Comparison of ENCODE assay signal across 8 cellular contexts in genomic region chr1:27772932-27773731, GRCh38. TPM values are rescaled to one million over a fixed set of nuclear protein-coding genes. Genes with fewer than 3 reads are reported as not detected.
DNase-seq lines count a peak whose midpoint lies in the region; ATAC-seq and TF ChIP-seq lines count a peak whose summit lies in the region.

TSS of gene STX12 (plus strand) at chr1:27773219. CDS start at chr1:27773308, 89 bp downstream.

- DNase-seq in AG08395 (ENCODE audit: low spot score) (peak; percentile 100), NCI-H345 (lab: John Stamatoyannopoulos, UW) (peak; percentile 99), activated B cell treated with CpG ODN at 0.5 μM for 24 hours (peak; percentile 97), caudate nucleus (lab: John Stamatoyannopoulos, UW) (peak; percentile 63 to 99 (median 97)), iPS-NIHi7 (ENCODE audit: extremely low spot score) (peak; percentile 100), smooth muscle cell of the brain vasculature (ENCODE audit: low read depth, low spot score) (peak; percentile 98)

- H3K9me3 Mint-ChIP-seq in activated B cell treated with CpG ODN at 0.5 μM for 24 hours: no peaks in the 10 kb centered on the region

- TF ChIP-seq POLR2A in GM18951 (IDR thresholded peaks at IDR 0.05; ENCODE audit: extremely low read depth, insufficient read depth, insufficient read length): peak; percentile 92

- TF ChIP-seq CTCF in activated B cell treated with CpG ODN at 0.5 μM for 24 hours (IDR thresholded peaks at IDR 0.05): no peak

- peak within 1 kb of the TSS; percentile 93 for H3K4me3 Mint-ChIP-seq in activated B cell treated with CpG ODN at 0.5 μM for 24 hours

- intact Hi-C loops in activated B cell treated with CpG ODN at 0.5 μM for 24 hours (cut with micrococcal nuclease): loop anchor here (1.0 to 5.0 kb wide), 8 partner anchors 48 to 964 kb away; partner anchors contain the start of genes FAM76A, IFI6, MED18 and PPP1R8

- H3K27me3 Mint-ChIP-seq in activated B cell treated with CpG ODN at 0.5 μM for 24 hours: no peaks in the 10 kb centered on the region

- CTCF ChIA-PET in activated B cell treated with CpG ODN at 0.5 μM for 24 hours (lab: Charles Lee): interaction anchor here (0.5 to 1.4 kb wide), 3 partner anchors 13 to 165 kb away, joined by 3 read pairs; partner anchors contain the start of gene PPP1R8

- peak within 1 kb of the TSS; percentile 81 for H3K27ac ChIP-seq in caudate nucleus (ENCODE audit: low read depth, low read length)

- peaks cover 37% of the 10 kb centered on the region for H3K4me1 Mint-ChIP-seq in activated B cell treated with CpG ODN at 0.5 μM for 24 hours

- H3K27ac Mint-ChIP-seq in activated B cell treated with CpG ODN at 0.5 μM for 24 hours: peak within 1 kb of the TSS; percentile 98

- ATAC-seq in HG03196 (IDR thresholded peaks at IDR 0.05; ENCODE audit: unreplicated experiment) (peak; percentile 91), activated B cell treated with CpG ODN at 0.5 μM for 24 hours (ENCODE audit: low read depth) (peak; percentile 93)

- POLR2A ChIA-PET in activated B cell treated with CpG ODN at 0.5 μM for 24 hours (lab: Charles Lee): interaction anchor here (0.5 to 3.4 kb wide), 22 partner anchors 9 to 1354 kb away, joined by 3 to 42 read pairs (median 4); partner anchors contain the start of genes EYA3, FAM76A, GMEB1 and IFI6

- in situ Hi-C loops in GM18951 (cut with MboI; ENCODE audit: low sequenced_read_pairs, unreplicated experiment): no loop called here

- peaks cover 20% of the 10 kb centered on the region for H3K36me3 Mint-ChIP-seq in activated B cell treated with CpG ODN at 0.5 μM for 24 hours (ENCODE audit: low read depth)

RNA-seq across cellular contexts. Expression of gene STX12, which starts in this region (rescaled TPM):
- 33.5 and 42.4 TPM in 2 replicates for total RNA-seq in activated B cell treated with CpG ODN at 0.5 μM for 24 hours

Comparison
In these comparisons a context has a peak if more than half of its experiments do, and no peak if none do; other contexts are left out.
1. Peak in every context shown above with its lines: DNase-seq, ATAC-seq and H3K27ac ChIP-seq.